Comparison of ENCODE assay signal across 9 cellular contexts in genomic region chr11:118010738-118011461, GRCh38. TPM values are rescaled to one million over a fixed set of nuclear protein-coding genes. Genes with fewer than 3 reads are reported as not detected.
DNase-seq lines count a peak whose midpoint lies in the region; ATAC-seq and TF ChIP-seq lines count a peak whose summit lies in the region.
"Had no signal": no experiment of that assay in that cellular context is flagged by ENCODE, and none has a peak within 500 bp of the region (broad histone marks: within the 10 kb centered on the region; RNA-seq: fewer than 3 reads in every experiment).

No MANE protein-coding gene starts in this region.

- peak overlapping the region; percentile 71 for H3K27ac ChIP-seq in BLaER1
- H3K27ac ChIP-seq in ascending aorta: peak overlapping the region; percentile 57 to 73
- peak overlapping the region; percentile 29 for H3K27ac ChIP-seq in parathyroid adenoma
- H3K27ac ChIP-seq: vagina had no signal

- H3K9ac ChIP-seq in BLaER1 (peak overlapping the region; percentile 44; the same call in 1 of the 2 replicates), parathyroid adenoma (no peak overlapping the region)

- peaks cover 76% of the 10 kb centered on the region for H3K4me1 ChIP-seq in BLaER1
- H3K4me1 ChIP-seq in ascending aorta: no peaks in the 10 kb centered on the region
- H3K4me1 ChIP-seq in parathyroid adenoma: no peaks in the 10 kb centered on the region
- H3K4me1 ChIP-seq: vagina had no signal

- H3K4me2 ChIP-seq in BLaER1 (peak overlapping the region; percentile 86), parathyroid adenoma (ENCODE audit: low read length) (no peak overlapping the region)

- no peaks in the 10 kb centered on the region for H4K20me1 ChIP-seq in BLaER1

- DNase-seq in GM19240 (ENCODE audit: insufficient read length, low spot score) (peak; percentile 45), ascending aorta (ENCODE audit: low spot score in 2 of 2) (peak; percentile 42 to 74), inferior parietal cortex (ENCODE audit: extremely low spot score) (no peak), ACHN (no peak), NCI-H2227 (lab: John Stamatoyannopoulos, UW; ENCODE audit: unreplicated experiment) (no peak)

- H3K4me3 ChIP-seq in BLaER1: no peak overlapping the region; the same call in 1 of the 2 replicates
- no peak overlapping the region for H3K4me3 ChIP-seq in ascending aorta
- no peak overlapping the region for H3K4me3 ChIP-seq in parathyroid adenoma (ENCODE audit: low read depth, low read length)
- H3K4me3 ChIP-seq: vagina had no signal

- H3K36me3 ChIP-seq in BLaER1 (no peaks in the 10 kb centered on the region), ascending aorta (no peaks in the 10 kb centered on the region), parathyroid adenoma (ENCODE audit: control insufficient read depth, insufficient read depth, low read length) (no peaks in the 10 kb centered on the region)
- H3K36me3 ChIP-seq: vagina had no signal

- in situ Hi-C loops in ACHN (cut with HindIII; ENCODE audit: low pct_ligation_motif_present, low pct_unique_long_range_greater_than_20kb, low sequenced_read_pairs): no loop called here

- no peaks in the 10 kb centered on the region for H3K79me2 ChIP-seq in parathyroid adenoma

- no peak overlapping the region for H2AFZ ChIP-seq in parathyroid adenoma

- TF ChIP-seq CTCF in ascending aorta (IDR thresholded peaks at IDR 0.05) (no peak), parathyroid adenoma (IDR thresholded peaks at IDR 0.05) (no peak)

- H3K9me3 ChIP-seq in BLaER1 (no peaks in the 10 kb centered on the region), ascending aorta (no peaks in the 10 kb centered on the region), parathyroid adenoma (ENCODE audit: control insufficient read depth, low read length) (no peaks in the 10 kb centered on the region)
- H3K9me3 ChIP-seq: vagina had no signal

- intact Hi-C loops in ascending aorta (cut with DNase I): no loop called here

- H3K27me3 ChIP-seq in BLaER1: no peaks in the 10 kb centered on the region
- no peaks in the 10 kb centered on the region for H3K27me3 ChIP-seq in ascending aorta
- H3K27me3 ChIP-seq in parathyroid adenoma (ENCODE audit: control insufficient read depth, insufficient read depth, low read length): no peaks in the 10 kb centered on the region
- H3K27me3 ChIP-seq: vagina had no signal

- peak; percentile 78 for ATAC-seq in HG03196 (IDR thresholded peaks at IDR 0.05; ENCODE audit: unreplicated experiment)

RNA-seq across cellular contexts. Expression of gene IL10RA, which starts 24.7 kb away (rescaled TPM):
- total RNA-seq in ascending aorta: 38.6 TPM

Comparison
In these comparisons a context has a peak if more than half of its experiments do, and no peak if none do; other contexts are left out.
1. DNase-seq: peak in GM19240 (single experiment) and ascending aorta (2 of 2); none in inferior parietal cortex (single experiment), ACHN (single experiment) and NCI-H2227 (single experiment).
2. Peak in every context shown above with its lines, with median percentiles within 50 percentile points of each other: H3K27ac ChIP-seq.